In genomic region chr7:29806793-29807178, GRCh38 we compare ENCODE assay signal across 10 cellular contexts. TPM values are rescaled to one million over a fixed set of nuclear protein-coding genes. Genes with fewer than 3 reads are reported as not detected.
DNase-seq lines count a peak whose midpoint lies in the region; ATAC-seq and TF ChIP-seq lines count a peak whose summit lies in the region.
"Had no signal": no experiment of that assay in that cellular context is flagged by ENCODE, and none has a peak within 500 bp of the region (broad histone marks: within the 10 kb centered on the region; RNA-seq: fewer than 3 reads in every experiment).

No MANE protein-coding gene starts in this region.

- TF ChIP-seq CTCF in CD14-positive monocyte (IDR thresholded peaks at IDR 0.05) (no peak), left ventricle myocardium inferior (IDR thresholded peaks at IDR 0.05; ENCODE audit: borderline replicate concordance) (no peak), ovary (IDR thresholded peaks at IDR 0.05) (no peak), BE2C (IDR thresholded peaks at IDR 0.05; ENCODE audit: low read depth, low read length) (no peak)

- no peaks in the 10 kb centered on the region for H3K9me3 ChIP-seq in left ventricle myocardium inferior (replicated peaks)
- no peaks in the 10 kb centered on the region for H3K9me3 ChIP-seq in ovary
- H3K9me3 ChIP-seq in BE2C, result no peaks in the 10 kb centered on the region

- H3K4me3 ChIP-seq in left ventricle myocardium inferior (peak overlapping the region; percentile 81), ovary (peak overlapping the region; percentile 58), BE2C (ENCODE audit: low read depth, low read length) (no peak overlapping the region)

- H3K9me3 Mint-ChIP-seq in CD14-positive monocyte, result peaks cover 0 to 8% (median 3%) of the 10 kb centered on the region in 7 donors
- H3K9me3 Mint-ChIP-seq in T-cell, result no peaks in the 10 kb centered on the region

- peaks cover 27% of the 10 kb centered on the region for H3K4me1 ChIP-seq in left ventricle myocardium inferior
- peaks cover 7% of the 10 kb centered on the region for H3K4me1 ChIP-seq in ovary (ENCODE audit: insufficient read depth)
- no peaks in the 10 kb centered on the region for H3K4me1 ChIP-seq in BE2C

- H3K27ac ChIP-seq in left ventricle myocardium inferior (replicated peaks) (peak overlapping the region; percentile 85), ovary (peak overlapping the region; percentile 77 to 80)

- H3K36me3 ChIP-seq in left ventricle myocardium inferior (no peaks in the 10 kb centered on the region), ovary (no peaks in the 10 kb centered on the region), BE2C (no peaks in the 10 kb centered on the region)

- TF ChIP-seq POLR2A in ovary (IDR thresholded peaks at IDR 0.05), result no peak

- peaks cover 18% of the 10 kb centered on the region for H3K27me3 ChIP-seq in left ventricle myocardium inferior (ENCODE audit: low read depth)
- no peaks in the 10 kb centered on the region for H3K27me3 ChIP-seq in ovary
- H3K27me3 ChIP-seq in BE2C, result peaks cover 84% of the 10 kb centered on the region

- H3K27ac Mint-ChIP-seq in CD14-positive monocyte, result no peak overlapping the region
- H3K27ac Mint-ChIP-seq in T-cell, result no peak overlapping the region
- H3K27ac Mint-ChIP-seq: naive thymus-derived CD4-positive, alpha-beta T cell had no signal

- TF ChIP-seq EP300 in ovary (IDR thresholded peaks at IDR 0.05), result no peak

- H3K4me3 Mint-ChIP-seq in CD14-positive monocyte, result peak overlapping the region; percentile 60 to 86
- peak overlapping the region in 2 of 3 donors; percentile 23 to 34 for H3K4me3 Mint-ChIP-seq in T-cell

- H3K36me3 Mint-ChIP-seq in CD14-positive monocyte, result peaks cover 0 to 12% of the 10 kb centered on the region in 2 donors
- no peaks in the 10 kb centered on the region for H3K36me3 Mint-ChIP-seq in T-cell

- intact Hi-C loops in CD14-positive monocyte (cut with micrococcal nuclease) (no loop called here), left ventricle myocardium inferior (cut with micrococcal nuclease) (no loop called here), ovary (cut with DNase I) (loop anchor here in 1 of 4 donors (5.0 to 10.0 kb wide), 2 partner anchors 52 to 61 kb away; no protein-coding TSS in a partner anchor)

- POLR2A ChIA-PET in T-cell (lab: Charles Lee), result no interaction called here

- no peak for DNase-seq in CD14-positive monocyte (ENCODE audit: low spot score)
- no peak for DNase-seq in T-cell
- DNase-seq in left ventricle myocardium inferior, result no peak
- peak in 3 of 5 donors; percentile 30 to 47 (median 36) for DNase-seq in ovary
- DNase-seq in T-helper 2 cell, result no peak
- DNase-seq in foreskin melanocyte, result no peak
- no peak for DNase-seq in BE2C
- no peak for DNase-seq in NCI-H345 treated with DMSO at 0.1 percent for 48 hours (lab: John Stamatoyannopoulos, UW; ENCODE audit: unreplicated experiment)

- CTCF ChIA-PET in T-cell (lab: Charles Lee), result no interaction called here

- ATAC-seq in T-cell (replicated peaks in 1 of 4), result peak in 1 of 4 experiments; percentile 22
- ATAC-seq: naive thymus-derived CD4-positive, alpha-beta T cell had no signal

- H3K27me3 Mint-ChIP-seq in CD14-positive monocyte (ENCODE audit: low read depth in 3 of 3), result peaks cover 77 to 84% (median 82%) of the 10 kb centered on the region in 3 donors
- H3K27me3 Mint-ChIP-seq in T-cell, result peaks cover 65 to 80% of the 10 kb centered on the region in 2 donors

- WGBS in ovary, 3 donors, result 0 to 3% (median 1%) methylated on average over 18 to 41 of the region's 41 CpGs

- H3K4me1 Mint-ChIP-seq in CD14-positive monocyte (peaks cover 15% of the 10 kb centered on the region), T-cell (peaks cover 0 to 10% (median 5%) of the 10 kb centered on the region in 3 donors)

RNA-seq across cellular contexts. Expression of gene WIPF3, which starts 0.5 kb away (rescaled TPM):
- polyA plus RNA-seq in CD14-positive monocyte, result not detected
- total RNA-seq in T-cell, result under 1 TPM in 3 of 5 donors, not detected in 2; 0.06 to 0.16 (median 0.07) TPM
- total RNA-seq in left ventricle myocardium inferior, result 8.0 TPM
- total RNA-seq in ovary, result 100 to 1,000 TPM in 2 of 7 donors, 10 to 100 TPM in 5; 15.3 to 122 (median 49.8) TPM
- 10 to 100 TPM; 53.3 to 59.9 TPM for polyA plus RNA-seq in ovary
- not detected for polyA plus RNA-seq in BE2C (2012; ENCODE audit: insufficient read depth, insufficient read length, low read depth)
- total RNA-seq: T-helper 2 cell treated with Interferon-gamma antibody and Interleukin-4, amounts not matched to agents 100 ng/mL and 5 ng/mL, for 36 hours had no signal
- polyA plus RNA-seq: naive thymus-derived CD4-positive, alpha-beta T cell had no signal

Comparison
In these comparisons a context has a peak if more than half of its experiments do, and no peak if none do; other contexts are left out.
1. DNase-seq: peak in ovary (3 of 5); none in CD14-positive monocyte (single experiment), T-cell (0 of 34), left ventricle myocardium inferior (single experiment), T-helper 2 cell (0 of 5), foreskin melanocyte (single experiment), BE2C (single experiment) and NCI-H345 treated with DMSO at 0.1 percent for 48 hours (single experiment).